In genomic region chr17:13874134-13874533, GRCh38 we compare ENCODE assay signal across 29 cellular contexts.
"Had no signal": no experiment of that assay in that cellular context is flagged by ENCODE, and none has a peak within 500 bp of the region (broad histone marks: within the 10 kb centered on the region; RNA-seq: fewer than 3 reads in every experiment).

No MANE protein-coding gene starts in this region.

- H3K27me3 ChIP-seq: stomach, suprapubic skin, testis, thyroid gland, tibial artery, tibial nerve, transverse colon, upper lobe of left lung, upper lobe of right lung, uterus, vagina had no signal

- H3K9me3 ChIP-seq: stomach, suprapubic skin, testis, thoracic aorta, thyroid gland, tibial artery, tibial nerve, transverse colon, upper lobe of left lung, upper lobe of right lung, uterus, vagina had no signal

- H3K27ac Mint-ChIP-seq: stimulated activated effector memory CD8-positive, alpha-beta T cell treated with anti-CD3 and anti-CD28 coated beads, Interleukin-12 subunit alpha, Interleukin-12 subunit beta, amount 100 ng/mL, for 72 hours; stimulated activated memory B cell treated with anti-CD40 and anti-IgM and Interleukin-4, amounts not matched to agents 10 μg/mL and 1 μg/mL and 100 μg/mL, for 72 hours; stimulated activated naive B cell treated with anti-CD40 and anti-IgM and Interleukin-4, amounts not matched to agents 10 μg/mL and 1 μg/mL and 100 μg/mL, for 72 hours; stimulated activated naive CD8-positive, alpha-beta T cell treated with anti-CD3 and anti-CD28 coated beads, Interleukin-15, amount 100 ng/mL, for 72 hours; stimulated activated naive CD8-positive, alpha-beta T cell treated with anti-CD3 and anti-CD28 coated beads, Interleukin-15, Interleukin-2, amounts not matched to agents 100 ng/mL and 50 ng/mL, for 24 hours; type B pancreatic cell had no signal

- H3K27me3 Mint-ChIP-seq: stimulated activated memory B cell treated with anti-CD40 and anti-IgM and Interleukin-4, amounts not matched to agents 10 μg/mL and 1 μg/mL and 100 μg/mL, for 72 hours; stimulated activated naive B cell treated with anti-CD40 and anti-IgM and Interleukin-4, amounts not matched to agents 10 μg/mL and 1 μg/mL and 100 μg/mL, for 72 hours; stimulated activated naive CD8-positive, alpha-beta T cell treated with anti-CD3 and anti-CD28 coated beads, Interleukin-15, amount 100 ng/mL, for 72 hours; stimulated activated naive CD8-positive, alpha-beta T cell treated with anti-CD3 and anti-CD28 coated beads, Interleukin-15, Interleukin-2, amounts not matched to agents 100 ng/mL and 50 ng/mL, for 24 hours had no signal

- H3K36me3 Mint-ChIP-seq: stimulated activated effector memory CD8-positive, alpha-beta T cell treated with anti-CD3 and anti-CD28 coated beads, Interleukin-12 subunit alpha, Interleukin-12 subunit beta, amount 100 ng/mL, for 72 hours had no signal

- DNase-seq: stimulated activated CD4-positive, alpha-beta T cell treated with anti-CD3 and anti-CD28 coated beads, Interleukin-2, amount 100 ng/mL, for 48 hours; stimulated activated CD4-positive, alpha-beta T cell treated with anti-CD3 and anti-CD28 coated beads, Interleukin-4, amount 100 ng/mL, for 1 hour; stimulated activated CD4-positive, alpha-beta T cell treated with anti-CD3 and anti-CD28 coated beads, Interleukin-4, amount 100 ng/mL, for 24 hours; stimulated activated CD4-positive, alpha-beta T cell treated with anti-CD3 and anti-CD28 coated beads, Interleukin-4, amount 100 ng/mL, for 4 hours; stimulated activated CD8-positive, alpha-beta memory T cell treated with anti-CD3 and anti-CD28 coated beads, Interleukin-4, amount 100 ng/mL, for 48 hours; stimulated activated naive B cell treated with anti-CD40 and anti-IgM and Interleukin-4, amounts not matched to agents 10 μg/mL and 1 μg/mL and 100 μg/mL, for 72 hours; stimulated activated naive CD4-positive, alpha-beta T cell; stimulated activated naive CD4-positive, alpha-beta T cell treated with Interleukin-2 at 50 U/mL for 16 hours; stimulated activated naive CD8-positive, alpha-beta T cell treated with anti-CD3 and anti-CD28 coated beads, Interleukin-15, amount 100 ng/mL, for 72 hours; stimulated activated naive CD8-positive, alpha-beta T cell treated with anti-CD3 and anti-CD28 coated beads, Interleukin-15, Interleukin-2, amounts not matched to agents 100 U/mL and 50 U/mL, for 24 hours; stomach; substantia nigra; testis; thyroid gland; tibial artery; transverse colon; trophoblast cell; upper lobe of left lung; upper lobe of right lung; uterus had no signal

- H3K27ac ChIP-seq: stomach, suprapubic skin, testis, thoracic aorta, thyroid gland, tibial artery, tibial nerve, transverse colon, upper lobe of left lung, upper lobe of right lung, uterus, vagina had no signal

- H3K4me1 ChIP-seq: stomach, suprapubic skin, testis, thyroid gland, tibial artery, tibial nerve, transverse colon, upper lobe of left lung, upper lobe of right lung, uterus, vagina had no signal

- H3K4me1 Mint-ChIP-seq: stimulated activated effector memory CD8-positive, alpha-beta T cell treated with anti-CD3 and anti-CD28 coated beads, Interleukin-12 subunit alpha, Interleukin-12 subunit beta, amount 100 ng/mL, for 72 hours; stimulated activated naive CD8-positive, alpha-beta T cell treated with anti-CD3 and anti-CD28 coated beads, Interleukin-15, amount 100 ng/mL, for 72 hours had no signal

- H3K36me3 ChIP-seq: stomach, suprapubic skin, thoracic aorta, thyroid gland, tibial artery, tibial nerve, transverse colon, upper lobe of left lung, upper lobe of right lung, uterus, vagina had no signal

- H3K9me3 Mint-ChIP-seq: stimulated activated effector memory CD8-positive, alpha-beta T cell treated with anti-CD3 and anti-CD28 coated beads, Interleukin-12 subunit alpha, Interleukin-12 subunit beta, amount 100 ng/mL, for 72 hours; stimulated activated memory B cell treated with anti-CD40 and anti-IgM and Interleukin-4, amounts not matched to agents 10 μg/mL and 1 μg/mL and 100 μg/mL, for 72 hours; stimulated activated naive B cell treated with anti-CD40 and anti-IgM and Interleukin-4, amounts not matched to agents 10 μg/mL and 1 μg/mL and 100 μg/mL, for 72 hours; stimulated activated naive CD8-positive, alpha-beta T cell treated with anti-CD3 and anti-CD28 coated beads, Interleukin-15, amount 100 ng/mL, for 72 hours; stimulated activated naive CD8-positive, alpha-beta T cell treated with anti-CD3 and anti-CD28 coated beads, Interleukin-15, Interleukin-2, amounts not matched to agents 100 ng/mL and 50 ng/mL, for 24 hours had no signal

- FAIRE-seq: urothelium cell line had no signal

- H3K4me3 ChIP-seq: stomach, suprapubic skin, testis, thoracic aorta, thyroid gland, tibial artery, tibial nerve, transverse colon, upper lobe of left lung, upper lobe of right lung, uterus, vagina had no signal

- ATAC-seq: stimulated activated effector memory CD8-positive, alpha-beta T cell treated with anti-CD3 and anti-CD28 coated beads, Interleukin-12 subunit alpha, Interleukin-12 subunit beta, amount 100 ng/mL, for 72 hours; stimulated activated memory B cell treated with anti-CD40 and anti-IgM and Interleukin-4, amounts not matched to agents 10 μg/mL and 1 μg/mL and 100 μg/mL, for 72 hours; stimulated activated naive B cell treated with anti-CD40 and anti-IgM and Interleukin-4, amounts not matched to agents 10 μg/mL and 1 μg/mL and 100 μg/mL, for 72 hours; stimulated activated naive CD8-positive, alpha-beta T cell treated with anti-CD3 and anti-CD28 coated beads, Interleukin-15, amount 100 ng/mL, for 72 hours; stimulated activated naive CD8-positive, alpha-beta T cell treated with anti-CD3 and anti-CD28 coated beads, Interleukin-15, Interleukin-2, amounts not matched to agents 100 U/mL and 50 U/mL, for 24 hours; upper lobe of right lung had no signal

- H3K4me3 Mint-ChIP-seq: stimulated activated effector memory CD8-positive, alpha-beta T cell treated with anti-CD3 and anti-CD28 coated beads, Interleukin-12 subunit alpha, Interleukin-12 subunit beta, amount 100 ng/mL, for 72 hours; stimulated activated memory B cell treated with anti-CD40 and anti-IgM and Interleukin-4, amounts not matched to agents 10 μg/mL and 1 μg/mL and 100 μg/mL, for 72 hours; stimulated activated naive B cell treated with anti-CD40 and anti-IgM and Interleukin-4, amounts not matched to agents 10 μg/mL and 1 μg/mL and 100 μg/mL, for 72 hours; stimulated activated naive CD8-positive, alpha-beta T cell treated with anti-CD3 and anti-CD28 coated beads, Interleukin-15, amount 100 ng/mL, for 72 hours; stimulated activated naive CD8-positive, alpha-beta T cell treated with anti-CD3 and anti-CD28 coated beads, Interleukin-15, Interleukin-2, amounts not matched to agents 100 ng/mL and 50 ng/mL, for 24 hours; type B pancreatic cell had no signal
